Comparison of ENCODE assay signal across 8 cellular contexts in the genomic region with DNA sequence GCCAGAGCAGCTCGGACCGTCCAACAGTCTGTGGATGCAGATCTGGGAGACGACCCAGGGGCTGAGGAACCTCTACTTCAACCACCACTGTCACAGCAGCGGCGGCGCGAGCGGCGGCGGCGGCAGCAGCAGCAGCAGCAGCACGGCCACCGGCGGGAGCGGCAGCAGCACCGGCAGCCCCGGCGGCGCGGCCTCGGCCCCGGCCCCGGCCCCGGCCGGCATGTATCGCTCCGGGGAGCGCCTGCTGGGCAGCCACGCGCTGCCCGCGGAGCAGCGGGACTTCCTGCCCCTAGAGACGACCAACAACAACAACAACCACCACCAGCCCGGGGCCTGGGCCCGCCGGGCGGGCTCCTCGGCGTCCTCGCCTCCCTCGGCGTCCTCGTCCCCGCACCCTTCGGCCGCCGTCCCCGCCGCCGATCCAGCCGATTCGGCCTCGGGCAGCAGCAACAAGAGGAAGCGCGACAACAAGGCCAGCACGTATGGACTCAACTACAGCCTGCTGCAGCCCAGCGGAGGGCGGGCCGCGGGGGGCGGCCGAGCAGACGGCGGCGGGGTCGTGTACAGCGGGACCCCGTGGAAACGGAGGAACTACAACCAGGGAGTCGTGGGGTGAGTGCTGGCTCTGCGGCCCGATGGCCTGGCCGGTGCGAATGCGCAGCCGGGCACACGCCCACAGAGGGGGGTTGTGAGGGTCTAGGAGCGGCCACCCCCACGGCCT. TPM values are rescaled to one million over a fixed set of nuclear protein-coding genes. Genes with fewer than 3 reads are reported as not detected.
A peak's percentile ranks its signal among the peaks of the same experiment; 100 is the strongest.
DNase-seq lines count a peak whose midpoint lies in the region; ATAC-seq and TF ChIP-seq lines count a peak whose summit lies in the region.

No MANE protein-coding gene starts in this region.

- H3K36me3 Mint-ChIP-seq in activated CD4-positive, alpha-beta T cell treated with anti-CD3 and anti-CD28 coated beads for 36 hours (ENCODE audit: low read depth), result peaks cover 13% of the 10 kb centered on the region
- peaks cover 11% of the 10 kb centered on the region for H3K36me3 Mint-ChIP-seq in central memory CD8-positive, alpha-beta T cell (ENCODE audit: insufficient read depth)
- H3K36me3 Mint-ChIP-seq in stimulated activated memory B cell treated with anti-CD40 and anti-IgM and Interleukin-4, amounts not matched to agents 10 μg/mL and 1 μg/mL and 100 μg/mL, for 72 hours, result no peaks in the 10 kb centered on the region

- peak overlapping the region; percentile 79 for H3K4me3 Mint-ChIP-seq in activated CD4-positive, alpha-beta T cell treated with anti-CD3 and anti-CD28 coated beads for 36 hours
- peak overlapping the region; percentile 83 for H3K4me3 Mint-ChIP-seq in central memory CD8-positive, alpha-beta T cell
- H3K4me3 Mint-ChIP-seq in stimulated activated memory B cell treated with anti-CD40 and anti-IgM and Interleukin-4, amounts not matched to agents 10 μg/mL and 1 μg/mL and 100 μg/mL, for 72 hours, result peak overlapping the region; percentile 84

- H3K9me3 ChIP-seq in Panc1 (ENCODE audit: control insufficient read depth, insufficient read depth, low read depth, low read length), result no peaks in the 10 kb centered on the region

- TF ChIP-seq CTCF in Panc1 (IDR thresholded peaks at IDR 0.05), result no peak

- no TSS peak for BruUV-seq in Panc1 (replicated peaks; lab: Mats Ljungman, UMichigan)

- ATAC-seq in activated CD4-positive, alpha-beta T cell treated with anti-CD3 and anti-CD28 coated beads for 36 hours, result no peak
- ATAC-seq in HG02763 (IDR thresholded peaks at IDR 0.05; ENCODE audit: unreplicated experiment) (peak; percentile 6), Panc1 (peak; percentile 23), left lobe of liver (peak; percentile 0)
- peak; percentile 1 for ATAC-seq in central memory CD8-positive, alpha-beta T cell (replicated peaks; ENCODE audit: extremely low read depth, poor library complexity, severe bottlenecking)
- ATAC-seq in stimulated activated memory B cell treated with anti-CD40 and anti-IgM and Interleukin-4, amounts not matched to agents 10 μg/mL and 1 μg/mL and 100 μg/mL, for 72 hours, result peak; percentile 2

- DNase-seq in activated CD4-positive, alpha-beta T cell treated with anti-CD3 and anti-CD28 coated beads for 36 hours, result peak; percentile 66
- DNase-seq in activated CD4-positive, alpha-beta T cell treated with anti-CD3 and anti-CD28 coated beads for 1 hour, result no peak
- no peak for DNase-seq in Panc1 (ENCODE audit: low read depth, low spot score)
- DNase-seq in central memory CD8-positive, alpha-beta T cell (ENCODE audit: low spot score in 2 of 2), result no peak
- peak; percentile 56 for DNase-seq in left lobe of liver (ENCODE audit: low spot score)
- no peak for DNase-seq in NCI-H2081 treated with DMSO at 0.1 percent for 48 hours (lab: John Stamatoyannopoulos, UW)

- POLR2A ChIA-PET in activated CD4-positive, alpha-beta T cell treated with anti-CD3 and anti-CD28 coated beads for 36 hours (lab: Charles Lee), result no interaction called here
- POLR2A ChIA-PET in Panc1 (lab: Charles Lee), result no interaction called here

- intact Hi-C loops in activated CD4-positive, alpha-beta T cell treated with anti-CD3 and anti-CD28 coated beads for 36 hours (cut with DNase I, micrococcal nuclease), result loop anchor here (1.0 to 10.0 kb wide), 12 partner anchors 13 to 1549 kb away; a partner anchor contains a TSS
- intact Hi-C loops in Panc1 (cut with micrococcal nuclease; ENCODE audit: unreplicated experiment), result no loop called here

- H3K27me3 Mint-ChIP-seq in activated CD4-positive, alpha-beta T cell treated with anti-CD3 and anti-CD28 coated beads for 36 hours, result no peaks in the 10 kb centered on the region
- H3K27me3 Mint-ChIP-seq in central memory CD8-positive, alpha-beta T cell, result no peaks in the 10 kb centered on the region
- no peaks in the 10 kb centered on the region for H3K27me3 Mint-ChIP-seq in stimulated activated memory B cell treated with anti-CD40 and anti-IgM and Interleukin-4, amounts not matched to agents 10 μg/mL and 1 μg/mL and 100 μg/mL, for 72 hours

- H3K27me3 ChIP-seq in Panc1 (ENCODE audit: control insufficient read depth, insufficient read depth, low read length), result no peaks in the 10 kb centered on the region

- peak overlapping the region; percentile 63 to 66 for H3K4me3 ChIP-seq in Panc1 (ENCODE audit: low read depth in 2 of 2, low read length in 2 of 2)

- H3K9me3 Mint-ChIP-seq in activated CD4-positive, alpha-beta T cell treated with anti-CD3 and anti-CD28 coated beads for 36 hours (ENCODE audit: low read depth), result no peaks in the 10 kb centered on the region
- no peaks in the 10 kb centered on the region for H3K9me3 Mint-ChIP-seq in central memory CD8-positive, alpha-beta T cell
- H3K9me3 Mint-ChIP-seq in stimulated activated memory B cell treated with anti-CD40 and anti-IgM and Interleukin-4, amounts not matched to agents 10 μg/mL and 1 μg/mL and 100 μg/mL, for 72 hours, result no peaks in the 10 kb centered on the region

- peak overlapping the region; percentile 84 for H3K27ac Mint-ChIP-seq in activated CD4-positive, alpha-beta T cell treated with anti-CD3 and anti-CD28 coated beads for 36 hours
- H3K27ac Mint-ChIP-seq in central memory CD8-positive, alpha-beta T cell (ENCODE audit: low read depth), result peak overlapping the region; percentile 87
- H3K27ac Mint-ChIP-seq in stimulated activated memory B cell treated with anti-CD40 and anti-IgM and Interleukin-4, amounts not matched to agents 10 μg/mL and 1 μg/mL and 100 μg/mL, for 72 hours, result peak overlapping the region; percentile 73

- CTCF ChIA-PET in activated CD4-positive, alpha-beta T cell treated with anti-CD3 and anti-CD28 coated beads for 36 hours (lab: Charles Lee), result no interaction called here
- CTCF ChIA-PET in Panc1 (lab: Charles Lee), result no interaction called here

- no peaks in the 10 kb centered on the region for H3K36me3 ChIP-seq in Panc1 (ENCODE audit: control insufficient read depth, insufficient read depth, low read length)

- peaks cover 6% of the 10 kb centered on the region for H3K4me1 ChIP-seq in Panc1 (ENCODE audit: control insufficient read depth, insufficient read depth, low read length)

- H3K27ac ChIP-seq in Panc1 (ENCODE audit: low read length), result peak overlapping the region; percentile 63; the same call in 1 of the 2 replicates

- in situ Hi-C loops in Panc1 (cut with HindIII; ENCODE audit: low pct_unique_long_range_greater_than_20kb, low sequenced_read_pairs), result no loop called here

- peaks cover 46% of the 10 kb centered on the region for H3K4me1 Mint-ChIP-seq in activated CD4-positive, alpha-beta T cell treated with anti-CD3 and anti-CD28 coated beads for 36 hours
- peaks cover 43% of the 10 kb centered on the region for H3K4me1 Mint-ChIP-seq in central memory CD8-positive, alpha-beta T cell
- peaks cover 44% of the 10 kb centered on the region for H3K4me1 Mint-ChIP-seq in stimulated activated memory B cell treated with anti-CD40 and anti-IgM and Interleukin-4, amounts not matched to agents 10 μg/mL and 1 μg/mL and 100 μg/mL, for 72 hours

RNA-seq across cellular contexts. Expression of a gene that starts 0.7 kb away (rescaled TPM):
- total RNA-seq in activated CD4-positive, alpha-beta T cell treated with anti-CD3 and anti-CD28 coated beads for 36 hours, result 10 to 100 TPM; 19.3 to 22.4 TPM
- 9.7 TPM for total RNA-seq in Panc1 (2021; ENCODE audit: unreplicated experiment)
- polyA plus RNA-seq in Panc1 (2012; ENCODE audit: insufficient read length), result 4.0 TPM
- total RNA-seq in left lobe of liver, result 9.3 TPM

Comparison
In these comparisons a context has a peak if more than half of its experiments do, and no peak if none do; other contexts are left out.
1. DNase-seq: peak in activated CD4-positive, alpha-beta T cell treated with anti-CD3 and anti-CD28 coated beads for 36 hours (single experiment) and left lobe of liver (single experiment); none in activated CD4-positive, alpha-beta T cell treated with anti-CD3 and anti-CD28 coated beads for 1 hour (single experiment), Panc1 (single experiment), central memory CD8-positive, alpha-beta T cell (0 of 2) and NCI-H2081 treated with DMSO at 0.1 percent for 48 hours (single experiment).
2. Peak in every context shown above with its lines, with median percentiles within 50 percentile points of each other: H3K27ac Mint-ChIP-seq and H3K4me3 Mint-ChIP-seq.